8 cellular contexts compared by ENCODE assay signal in the genomic region with DNA sequence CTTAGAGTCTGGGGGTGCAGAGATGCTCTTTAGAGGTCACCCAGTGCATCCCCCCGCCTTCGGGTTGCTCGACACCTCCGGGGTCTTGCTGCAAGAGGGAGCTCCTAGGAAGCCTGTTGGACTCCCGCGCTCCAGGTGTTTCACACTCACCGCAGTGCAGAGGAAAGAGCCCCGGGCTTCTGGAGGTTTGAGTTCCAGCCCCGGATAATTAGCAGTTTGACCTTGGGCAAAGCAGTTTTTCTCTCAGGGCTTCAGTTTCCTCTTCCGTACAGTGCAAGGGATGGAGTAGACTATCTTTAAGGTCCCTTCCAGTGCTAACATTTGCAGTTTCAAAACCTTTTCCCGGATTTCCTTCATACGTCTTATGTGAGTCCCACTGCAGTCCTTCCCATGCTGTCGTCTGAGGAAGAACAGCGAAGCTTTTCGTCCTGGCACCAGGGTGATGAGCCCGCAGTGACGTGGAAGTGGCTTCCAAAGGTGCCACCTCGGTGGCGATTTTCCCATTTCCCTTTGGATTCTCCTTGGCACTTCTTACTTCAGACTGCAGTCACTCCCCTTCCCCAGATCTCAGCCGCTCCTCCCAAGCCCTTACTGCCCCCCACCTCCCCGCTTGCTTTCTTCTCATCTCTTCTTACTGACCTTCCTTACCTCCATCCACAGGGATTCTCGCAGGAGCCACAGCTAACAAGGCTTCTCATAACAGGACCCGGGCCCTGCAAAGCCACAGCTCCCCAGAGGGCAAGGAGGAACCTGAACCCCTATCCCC. TPM values are rescaled to one million over a fixed set of nuclear protein-coding genes. Genes with fewer than 3 reads are reported as not detected.
A peak's percentile ranks its signal among the peaks of the same experiment; 100 is the strongest.
DNase-seq lines count a peak whose midpoint lies in the region; ATAC-seq and TF ChIP-seq lines count a peak whose summit lies in the region.

No MANE protein-coding gene starts in this region.

- TF ChIP-seq POLR2A in heart left ventricle (IDR thresholded peaks at IDR 0.05): no peak

- no peaks in the 10 kb centered on the region for H3K9me3 ChIP-seq in heart left ventricle
- H3K9me3 ChIP-seq in iPS-18c (ENCODE audit: control insufficient read depth, insufficient read depth, low read length): no peaks in the 10 kb centered on the region

- peak overlapping the region; percentile 97 for H3K27ac Mint-ChIP-seq in activated T-helper 17 cell treated with anti-CD3 and anti-CD28 coated beads, Interleukin-2, amount 50 U/mL, for 72 hours
- H3K27ac Mint-ChIP-seq in stimulated activated naive CD8-positive, alpha-beta T cell treated with anti-CD3 and anti-CD28 coated beads, Interleukin-15, amount 100 ng/mL, for 72 hours: peak overlapping the region; percentile 90 to 99

- peak overlapping the region; percentile 51 to 95 (median 87) for H3K4me3 ChIP-seq in heart left ventricle
- peak overlapping the region; percentile 83 for H3K4me3 ChIP-seq in iPS-18c (ENCODE audit: insufficient read depth, low read depth, low read length)

- H3K4me1 ChIP-seq in heart left ventricle: peaks cover 3 to 60% (median 43%) of the 10 kb centered on the region in 12 donors

- TF ChIP-seq CTCF in heart left ventricle (IDR thresholded peaks at IDR 0.05): no peak

- intact Hi-C loops in heart left ventricle (cut with DNase I) (loop anchor here in 7 of 10 donors (1.0 to 10.0 kb wide), 9 partner anchors 16 to 374 kb away; a partner anchor contains a TSS), cardiac septum (cut with DNase I) (loop anchor here (1.0 to 10.0 kb wide), 4 partner anchors 54 to 194 kb away; a partner anchor contains a TSS)

- H3K36me3 Mint-ChIP-seq in activated T-helper 17 cell treated with anti-CD3 and anti-CD28 coated beads, Interleukin-2, amount 50 U/mL, for 72 hours (ENCODE audit: low read depth): peaks cover 71% of the 10 kb centered on the region

- WGBS in heart left ventricle, 4 donors: 4 to 6% (median 5%) methylated on average over 20 to 23 of the region's 23 CpGs

- no peaks in the 10 kb centered on the region for H3K9me3 Mint-ChIP-seq in activated T-helper 17 cell treated with anti-CD3 and anti-CD28 coated beads, Interleukin-2, amount 50 U/mL, for 72 hours
- no peaks in the 10 kb centered on the region for H3K9me3 Mint-ChIP-seq in stimulated activated naive CD8-positive, alpha-beta T cell treated with anti-CD3 and anti-CD28 coated beads, Interleukin-15, amount 100 ng/mL, for 72 hours

- peak in 1 of 4 donors; percentile 0 for ATAC-seq in heart left ventricle
- no peak for ATAC-seq in activated T-helper 17 cell treated with anti-CD3 and anti-CD28 coated beads, Interleukin-2, amount 50 U/mL, for 72 hours (replicated peaks)
- ATAC-seq in stimulated activated naive CD8-positive, alpha-beta T cell treated with anti-CD3 and anti-CD28 coated beads, Interleukin-15, amount 100 ng/mL, for 72 hours: peak; percentile 0
- no peak for ATAC-seq in HG03342 (IDR thresholded peaks at IDR 0.05; ENCODE audit: unreplicated experiment)

- peaks cover 25% of the 10 kb centered on the region for H3K4me1 Mint-ChIP-seq in activated T-helper 17 cell treated with anti-CD3 and anti-CD28 coated beads, Interleukin-2, amount 50 U/mL, for 72 hours
- H3K4me1 Mint-ChIP-seq in stimulated activated naive CD8-positive, alpha-beta T cell treated with anti-CD3 and anti-CD28 coated beads, Interleukin-15, amount 100 ng/mL, for 72 hours: peaks cover 54% of the 10 kb centered on the region

- peak overlapping the region in 11 of 12 donors; percentile 54 to 87 (median 76) for H3K27ac ChIP-seq in heart left ventricle

- H3K36me3 ChIP-seq in heart left ventricle: peaks cover 0 to 54% (median 47%) of the 10 kb centered on the region in 9 donors

- no peaks in the 10 kb centered on the region for H3K27me3 ChIP-seq in heart left ventricle

- DNase-seq in heart left ventricle: peak in 2 of 5 donors; percentile 39 to 57
- no peak for DNase-seq in cardiac septum (ENCODE audit: low spot score)
- DNase-seq in stimulated activated naive CD8-positive, alpha-beta T cell treated with anti-CD3 and anti-CD28 coated beads, Interleukin-15, amount 100 ng/mL, for 72 hours: no peak
- DNase-seq in NCI-H510A treated with DMSO at 0.1 percent for 48 hours (lab: John Stamatoyannopoulos, UW): no peak
- DNase-seq in midbrain (lab: John Stamatoyannopoulos, UW): no peak

- H3K27me3 Mint-ChIP-seq in activated T-helper 17 cell treated with anti-CD3 and anti-CD28 coated beads, Interleukin-2, amount 50 U/mL, for 72 hours: no peaks in the 10 kb centered on the region
- no peaks in the 10 kb centered on the region for H3K27me3 Mint-ChIP-seq in stimulated activated naive CD8-positive, alpha-beta T cell treated with anti-CD3 and anti-CD28 coated beads, Interleukin-15, amount 100 ng/mL, for 72 hours

- H3K4me3 Mint-ChIP-seq in activated T-helper 17 cell treated with anti-CD3 and anti-CD28 coated beads, Interleukin-2, amount 50 U/mL, for 72 hours: peak overlapping the region; percentile 99
- peak overlapping the region; percentile 88 for H3K4me3 Mint-ChIP-seq in stimulated activated naive CD8-positive, alpha-beta T cell treated with anti-CD3 and anti-CD28 coated beads, Interleukin-15, amount 100 ng/mL, for 72 hours

RNA-seq across cellular contexts. Expression of a gene that starts 0.6 kb away (rescaled TPM):
- total RNA-seq in heart left ventricle (10 to 100 TPM; 53.8 to 78.7 (median 72.5) TPM), cardiac septum (72.6 TPM)
- 100 to 1,000 TPM in 1 of 2 donors, 10 to 100 TPM in 1; 54.6 to 146 TPM for polyA plus RNA-seq in heart left ventricle
- total RNA-seq in activated T-helper 17 cell treated with anti-CD3 and anti-CD28 coated beads, Interleukin-2, amount 50 U/mL, for 72 hours: 10 to 100 TPM; 21.1 to 30.9 TPM

RNA-seq across cellular contexts. Expression of a gene that starts 1.0 kb away (rescaled TPM):
- total RNA-seq in heart left ventricle (100 to 1,000 TPM in 2 of 9 donors, 10 to 100 TPM in 7; 51.6 to 127 (median 58.0) TPM), cardiac septum (56.3 TPM)
- polyA plus RNA-seq in heart left ventricle: 100 to 1,000 TPM in 1 of 2 donors, 10 to 100 TPM in 1; 58.6 to 150 TPM
- 10 to 100 TPM; 60.0 to 77.5 TPM for total RNA-seq in activated T-helper 17 cell treated with anti-CD3 and anti-CD28 coated beads, Interleukin-2, amount 50 U/mL, for 72 hours

RNA-seq across cellular contexts. Expression of a gene that starts 10.1 kb away (rescaled TPM):
- total RNA-seq in heart left ventricle: 1 to 10 TPM in 6 of 9 donors, under 1 TPM in 3; 0.52 to 4.7 (median 1.2) TPM
- 1 to 10 TPM in 1 of 2 donors, under 1 TPM in 1; 1.00 to 1.8 TPM for polyA plus RNA-seq in heart left ventricle
- 1.2 TPM for total RNA-seq in cardiac septum
- total RNA-seq in activated T-helper 17 cell treated with anti-CD3 and anti-CD28 coated beads, Interleukin-2, amount 50 U/mL, for 72 hours: 1 to 10 TPM; 1.3 to 1.4 TPM

RNA-seq across cellular contexts. Expression of a gene that starts 21.4 kb away (rescaled TPM):
- 100 to 1,000 TPM in 7 of 9 donors, 10 to 100 TPM in 2; 89.1 to 173 (median 126) TPM for total RNA-seq in heart left ventricle
- polyA plus RNA-seq in heart left ventricle: 100 to 1,000 TPM in 1 of 2 donors, 10 to 100 TPM in 1; 41.8 to 208 TPM
- 143 TPM for total RNA-seq in cardiac septum
- total RNA-seq in activated T-helper 17 cell treated with anti-CD3 and anti-CD28 coated beads, Interleukin-2, amount 50 U/mL, for 72 hours: 10 to 100 TPM; 50.9 to 62.0 TPM

RNA-seq across cellular contexts. Expression of a gene that starts 53.9 kb away (rescaled TPM):
- total RNA-seq in heart left ventricle: 100 to 1,000 TPM; 126 to 278 (median 139) TPM
- polyA plus RNA-seq in heart left ventricle: 100 to 1,000 TPM in 1 of 2 donors, 10 to 100 TPM in 1; 64.9 to 223 TPM
- 172 TPM for total RNA-seq in cardiac septum
- total RNA-seq in activated T-helper 17 cell treated with anti-CD3 and anti-CD28 coated beads, Interleukin-2, amount 50 U/mL, for 72 hours: 100 to 1,000 TPM; 679 to 681 TPM
